1 cellular context compared by ENCODE assay signal in the genomic region with DNA sequence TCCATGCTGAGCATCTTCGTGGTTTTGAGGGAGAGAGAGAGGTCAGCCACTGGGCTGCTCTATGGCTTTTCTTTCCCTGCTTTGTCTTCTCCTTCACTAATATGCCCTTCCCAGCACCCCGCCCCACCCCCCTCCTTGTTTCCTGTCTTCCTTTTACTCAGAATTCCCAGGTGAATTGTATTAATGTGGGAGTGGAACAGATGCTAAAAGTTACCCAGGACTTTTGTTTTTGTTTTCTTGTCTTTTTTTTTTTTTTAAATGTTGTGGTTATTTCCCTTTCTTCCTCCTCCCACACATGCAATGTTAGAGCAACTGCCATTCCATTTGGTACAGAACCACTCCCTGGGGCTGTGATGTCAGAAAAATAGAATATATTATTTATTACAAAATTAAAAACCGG.
TF ChIP-seq lines count a peak whose summit lies in the region.

No MANE protein-coding gene starts in this region.

TF ChIP-seq in IMR-90, 13 proteins besides CTCF, POLR2A, EP300 and RAD21 (continued from another document):
- TF ChIP-seq, protein P1, sequence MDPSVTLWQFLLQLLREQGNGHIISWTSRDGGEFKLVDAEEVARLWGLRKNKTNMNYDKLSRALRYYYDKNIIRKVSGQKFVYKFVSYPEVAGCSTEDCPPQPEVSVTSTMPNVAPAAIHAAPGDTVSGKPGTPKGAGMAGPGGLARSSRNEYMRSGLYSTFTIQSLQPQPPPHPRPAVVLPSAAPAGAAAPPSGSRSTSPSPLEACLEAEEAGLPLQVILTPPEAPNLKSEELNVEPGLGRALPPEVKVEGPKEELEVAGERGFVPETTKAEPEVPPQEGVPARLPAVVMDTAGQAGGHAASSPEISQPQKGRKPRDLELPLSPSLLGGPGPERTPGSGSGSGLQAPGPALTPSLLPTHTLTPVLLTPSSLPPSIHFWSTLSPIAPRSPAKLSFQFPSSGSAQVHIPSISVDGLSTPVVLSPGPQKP (IDR thresholded peaks at IDR 0.05; ENCODE audit: borderline replicate concordance, low read depth, low read length), result no peak
